ENCODE assay signal across 1 cellular context in the genomic region with DNA sequence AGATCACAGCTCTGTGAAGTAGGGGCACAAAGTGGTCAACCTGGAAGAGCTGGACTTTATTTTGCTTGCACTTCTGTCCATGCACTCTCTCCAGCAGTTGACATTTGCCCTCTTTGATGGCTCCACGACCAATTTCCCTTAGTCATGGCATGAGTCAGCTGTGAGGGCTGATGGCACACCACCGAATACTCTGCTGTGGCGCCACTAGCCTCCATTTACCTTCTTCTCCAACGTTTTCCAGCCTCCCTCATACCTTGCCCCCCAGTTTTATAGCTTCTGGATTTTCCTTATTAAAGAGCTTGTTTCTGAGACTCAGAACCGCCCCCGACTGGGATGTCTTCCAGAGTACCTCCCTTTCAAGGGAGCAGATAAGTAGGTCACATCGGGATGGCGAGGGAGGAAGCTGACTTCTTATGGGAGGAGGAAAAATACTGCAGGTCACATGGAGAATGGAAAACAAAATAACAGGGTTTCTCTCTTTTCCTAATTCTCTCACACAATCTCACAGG.
A peak's percentile ranks its signal among the peaks of the same experiment; 100 is the strongest.
TF ChIP-seq lines count a peak whose summit lies in the region.

No MANE protein-coding gene starts in this region.

TF ChIP-seq in HepG2, 621 proteins besides CTCF, POLR2A, EP300 and RAD21 (continued from another document and continues in another):
- TF ChIP-seq, protein P1, sequence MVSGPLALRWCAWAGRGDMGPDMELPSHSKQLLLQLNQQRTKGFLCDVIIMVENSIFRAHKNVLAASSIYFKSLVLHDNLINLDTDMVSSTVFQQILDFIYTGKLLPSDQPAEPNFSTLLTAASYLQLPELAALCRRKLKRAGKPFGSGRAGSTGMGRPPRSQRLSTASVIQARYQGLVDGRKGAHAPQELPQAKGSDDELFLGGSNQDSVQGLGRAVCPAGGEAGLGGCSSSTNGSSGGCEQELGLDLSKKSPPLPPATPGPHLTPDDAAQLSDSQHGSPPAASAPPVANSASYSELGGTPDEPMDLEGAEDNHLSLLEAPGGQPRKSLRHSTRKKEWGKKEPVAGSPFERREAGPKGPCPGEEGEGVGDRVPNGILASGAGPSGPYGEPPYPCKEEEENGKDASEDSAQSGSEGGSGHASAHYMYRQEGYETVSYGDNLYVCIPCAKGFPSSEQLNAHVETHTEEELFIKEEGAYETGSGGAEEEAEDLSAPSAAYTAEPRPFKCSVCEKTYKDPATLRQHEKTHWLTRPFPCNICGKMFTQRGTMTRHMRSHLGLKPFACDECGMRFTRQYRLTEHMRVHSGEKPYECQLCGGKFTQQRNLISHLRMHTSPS (CRISPR knock-in tag; IDR thresholded peaks at IDR 0.05; ENCODE audit: low read depth): no peak
- TF ChIP-seq POLR2AphosphoS2 (IDR thresholded peaks at IDR 0.05; ENCODE audit: low read depth, low read length) (no peak), FLYWCH1 (CRISPR knock-in tag; IDR thresholded peaks at IDR 0.05) (no peak), REL (CRISPR knock-in tag; conservative IDR thresholded peaks at IDR 0.05) (no peak), NFIC (IDR thresholded peaks at IDR 0.05; ENCODE audit: low read length) (no peak), MYNN (CRISPR knock-in tag; IDR thresholded peaks at IDR 0.05; ENCODE audit: low read depth) (no peak), TRIM24 (CRISPR knock-in tag; IDR thresholded peaks at IDR 0.05) (no peak), MATR3 (CRISPR knock-in tag; IDR thresholded peaks at IDR 0.05) (no peak), ERF (CRISPR knock-in tag; IDR thresholded peaks at IDR 0.05) (0 out of 2 replicates have a peak, but pooled peaks have one; percentile 21), RFXAP (CRISPR knock-in tag; IDR thresholded peaks at IDR 0.05; ENCODE audit: borderline replicate concordance) (no peak)
- TF ChIP-seq, protein P2, sequence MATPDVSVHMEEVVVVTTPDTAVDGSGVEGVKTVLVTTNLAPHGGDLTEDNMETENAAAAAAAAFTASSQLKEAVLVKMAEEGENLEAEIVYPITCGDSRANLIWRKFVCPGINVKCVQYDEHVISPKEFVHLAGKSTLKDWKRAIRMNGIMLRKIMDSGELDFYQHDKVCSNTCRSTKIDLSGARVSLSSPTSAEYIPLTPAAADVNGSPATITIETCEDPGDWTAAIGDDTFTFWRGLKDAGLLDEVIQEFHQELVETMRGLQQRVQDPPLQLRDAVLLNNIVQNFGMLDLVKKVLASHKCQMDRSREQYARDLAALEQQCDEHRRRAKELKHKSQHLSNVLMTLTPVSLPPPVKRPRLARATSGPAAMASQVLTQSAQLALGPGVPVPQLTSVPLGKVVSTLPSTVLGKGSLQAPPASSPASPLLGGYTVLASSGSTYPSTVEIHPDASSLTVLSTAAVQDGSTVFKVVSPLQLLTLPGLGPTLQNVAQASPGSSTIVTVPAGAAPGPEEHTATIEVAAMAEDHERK (CRISPR knock-in tag; IDR thresholded peaks at IDR 0.05; ENCODE audit: low read depth): no peak
- TF ChIP-seq, protein P3, sequence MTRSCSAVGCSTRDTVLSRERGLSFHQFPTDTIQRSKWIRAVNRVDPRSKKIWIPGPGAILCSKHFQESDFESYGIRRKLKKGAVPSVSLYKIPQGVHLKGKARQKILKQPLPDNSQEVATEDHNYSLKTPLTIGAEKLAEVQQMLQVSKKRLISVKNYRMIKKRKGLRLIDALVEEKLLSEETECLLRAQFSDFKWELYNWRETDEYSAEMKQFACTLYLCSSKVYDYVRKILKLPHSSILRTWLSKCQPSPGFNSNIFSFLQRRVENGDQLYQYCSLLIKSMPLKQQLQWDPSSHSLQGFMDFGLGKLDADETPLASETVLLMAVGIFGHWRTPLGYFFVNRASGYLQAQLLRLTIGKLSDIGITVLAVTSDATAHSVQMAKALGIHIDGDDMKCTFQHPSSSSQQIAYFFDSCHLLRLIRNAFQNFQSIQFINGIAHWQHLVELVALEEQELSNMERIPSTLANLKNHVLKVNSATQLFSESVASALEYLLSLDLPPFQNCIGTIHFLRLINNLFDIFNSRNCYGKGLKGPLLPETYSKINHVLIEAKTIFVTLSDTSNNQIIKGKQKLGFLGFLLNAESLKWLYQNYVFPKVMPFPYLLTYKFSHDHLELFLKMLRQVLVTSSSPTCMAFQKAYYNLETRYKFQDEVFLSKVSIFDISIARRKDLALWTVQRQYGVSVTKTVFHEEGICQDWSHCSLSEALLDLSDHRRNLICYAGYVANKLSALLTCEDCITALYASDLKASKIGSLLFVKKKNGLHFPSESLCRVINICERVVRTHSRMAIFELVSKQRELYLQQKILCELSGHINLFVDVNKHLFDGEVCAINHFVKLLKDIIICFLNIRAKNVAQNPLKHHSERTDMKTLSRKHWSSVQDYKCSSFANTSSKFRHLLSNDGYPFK (CRISPR knock-in tag; IDR thresholded peaks at IDR 0.05; ENCODE audit: borderline replicate concordance): no peak
- TF ChIP-seq, protein P4, sequence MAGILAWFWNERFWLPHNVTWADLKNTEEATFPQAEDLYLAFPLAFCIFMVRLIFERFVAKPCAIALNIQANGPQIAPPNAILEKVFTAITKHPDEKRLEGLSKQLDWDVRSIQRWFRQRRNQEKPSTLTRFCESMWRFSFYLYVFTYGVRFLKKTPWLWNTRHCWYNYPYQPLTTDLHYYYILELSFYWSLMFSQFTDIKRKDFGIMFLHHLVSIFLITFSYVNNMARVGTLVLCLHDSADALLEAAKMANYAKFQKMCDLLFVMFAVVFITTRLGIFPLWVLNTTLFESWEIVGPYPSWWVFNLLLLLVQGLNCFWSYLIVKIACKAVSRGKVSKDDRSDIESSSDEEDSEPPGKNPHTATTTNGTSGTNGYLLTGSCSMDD (CRISPR knock-in tag; IDR thresholded peaks at IDR 0.05): no peak
- TF ChIP-seq, protein P5, sequence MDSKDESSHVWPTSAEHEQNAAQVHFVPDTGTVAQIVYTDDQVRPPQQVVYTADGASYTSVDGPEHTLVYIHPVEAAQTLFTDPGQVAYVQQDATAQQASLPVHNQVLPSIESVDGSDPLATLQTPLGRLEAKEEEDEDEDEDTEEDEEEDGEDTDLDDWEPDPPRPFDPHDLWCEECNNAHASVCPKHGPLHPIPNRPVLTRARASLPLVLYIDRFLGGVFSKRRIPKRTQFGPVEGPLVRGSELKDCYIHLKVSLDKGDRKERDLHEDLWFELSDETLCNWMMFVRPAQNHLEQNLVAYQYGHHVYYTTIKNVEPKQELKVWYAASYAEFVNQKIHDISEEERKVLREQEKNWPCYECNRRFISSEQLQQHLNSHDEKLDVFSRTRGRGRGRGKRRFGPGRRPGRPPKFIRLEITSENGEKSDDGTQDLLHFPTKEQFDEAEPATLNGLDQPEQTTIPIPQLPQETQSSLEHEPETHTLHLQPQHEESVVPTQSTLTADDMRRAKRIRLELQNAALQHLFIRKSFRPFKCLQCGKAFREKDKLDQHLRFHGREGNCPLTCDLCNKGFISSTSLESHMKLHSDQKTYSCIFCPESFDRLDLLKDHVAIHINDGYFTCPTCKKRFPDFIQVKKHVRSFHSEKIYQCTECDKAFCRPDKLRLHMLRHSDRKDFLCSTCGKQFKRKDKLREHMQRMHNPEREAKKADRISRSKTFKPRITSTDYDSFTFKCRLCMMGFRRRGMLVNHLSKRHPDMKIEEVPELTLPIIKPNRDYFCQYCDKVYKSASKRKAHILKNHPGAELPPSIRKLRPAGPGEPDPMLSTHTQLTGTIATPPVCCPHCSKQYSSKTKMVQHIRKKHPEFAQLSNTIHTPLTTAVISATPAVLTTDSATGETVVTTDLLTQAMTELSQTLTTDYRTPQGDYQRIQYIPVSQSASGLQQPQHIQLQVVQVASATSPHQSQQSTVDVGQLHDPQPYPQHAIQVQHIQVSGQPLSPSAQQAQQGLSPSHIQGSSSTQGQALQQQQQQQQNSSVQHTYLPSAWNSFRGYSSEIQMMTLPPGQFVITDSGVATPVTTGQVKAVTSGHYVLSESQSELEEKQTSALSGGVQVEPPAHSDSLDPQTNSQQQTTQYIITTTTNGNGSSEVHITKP (CRISPR knock-in tag; IDR thresholded peaks at IDR 0.05; ENCODE audit: low read depth): no peak
- TF ChIP-seq, protein P6, sequence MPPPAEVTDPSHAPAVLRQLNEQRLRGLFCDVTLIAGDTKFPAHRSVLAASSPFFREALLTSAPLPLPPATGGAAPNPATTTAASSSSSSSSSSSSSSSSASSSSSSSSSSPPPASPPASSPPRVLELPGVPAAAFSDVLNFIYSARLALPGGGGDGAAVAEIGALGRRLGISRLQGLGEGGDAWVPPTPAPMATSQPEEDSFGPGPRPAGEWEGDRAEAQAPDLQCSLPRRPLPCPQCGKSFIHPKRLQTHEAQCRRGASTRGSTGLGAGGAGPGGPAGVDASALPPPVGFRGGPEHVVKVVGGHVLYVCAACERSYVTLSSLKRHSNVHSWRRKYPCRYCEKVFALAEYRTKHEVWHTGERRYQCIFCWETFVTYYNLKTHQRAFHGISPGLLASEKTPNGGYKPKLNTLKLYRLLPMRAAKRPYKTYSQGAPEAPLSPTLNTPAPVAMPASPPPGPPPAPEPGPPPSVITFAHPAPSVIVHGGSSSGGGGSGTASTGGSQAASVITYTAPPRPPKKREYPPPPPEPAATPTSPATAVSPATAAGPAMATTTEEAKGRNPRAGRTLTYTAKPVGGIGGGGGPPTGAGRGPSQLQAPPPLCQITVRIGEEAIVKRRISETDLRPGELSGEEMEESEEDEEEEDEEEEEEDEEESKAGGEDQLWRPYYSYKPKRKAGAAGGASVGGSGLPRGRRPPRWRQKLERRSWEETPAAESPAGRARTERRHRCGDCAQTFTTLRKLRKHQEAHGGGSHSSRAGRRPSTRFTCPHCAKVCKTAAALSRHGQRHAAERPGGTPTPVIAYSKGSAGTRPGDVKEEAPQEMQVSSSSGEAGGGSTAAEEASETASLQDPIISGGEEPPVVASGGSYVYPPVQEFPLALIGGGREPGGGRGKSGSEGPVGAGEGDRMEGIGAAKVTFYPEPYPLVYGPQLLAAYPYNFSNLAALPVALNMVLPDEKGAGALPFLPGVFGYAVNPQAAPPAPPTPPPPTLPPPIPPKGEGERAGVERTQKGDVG (CRISPR knock-in tag; IDR thresholded peaks at IDR 0.05; ENCODE audit: borderline replicate concordance): no peak
- TF ChIP-seq, protein P7, sequence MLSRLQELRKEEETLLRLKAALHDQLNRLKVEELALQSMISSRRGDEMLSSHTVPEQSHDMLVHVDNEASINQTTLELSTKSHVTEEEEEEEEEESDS (CRISPR knock-in tag; IDR thresholded peaks at IDR 0.05; ENCODE audit: borderline replicate concordance): no peak
- TF ChIP-seq, protein P8, sequence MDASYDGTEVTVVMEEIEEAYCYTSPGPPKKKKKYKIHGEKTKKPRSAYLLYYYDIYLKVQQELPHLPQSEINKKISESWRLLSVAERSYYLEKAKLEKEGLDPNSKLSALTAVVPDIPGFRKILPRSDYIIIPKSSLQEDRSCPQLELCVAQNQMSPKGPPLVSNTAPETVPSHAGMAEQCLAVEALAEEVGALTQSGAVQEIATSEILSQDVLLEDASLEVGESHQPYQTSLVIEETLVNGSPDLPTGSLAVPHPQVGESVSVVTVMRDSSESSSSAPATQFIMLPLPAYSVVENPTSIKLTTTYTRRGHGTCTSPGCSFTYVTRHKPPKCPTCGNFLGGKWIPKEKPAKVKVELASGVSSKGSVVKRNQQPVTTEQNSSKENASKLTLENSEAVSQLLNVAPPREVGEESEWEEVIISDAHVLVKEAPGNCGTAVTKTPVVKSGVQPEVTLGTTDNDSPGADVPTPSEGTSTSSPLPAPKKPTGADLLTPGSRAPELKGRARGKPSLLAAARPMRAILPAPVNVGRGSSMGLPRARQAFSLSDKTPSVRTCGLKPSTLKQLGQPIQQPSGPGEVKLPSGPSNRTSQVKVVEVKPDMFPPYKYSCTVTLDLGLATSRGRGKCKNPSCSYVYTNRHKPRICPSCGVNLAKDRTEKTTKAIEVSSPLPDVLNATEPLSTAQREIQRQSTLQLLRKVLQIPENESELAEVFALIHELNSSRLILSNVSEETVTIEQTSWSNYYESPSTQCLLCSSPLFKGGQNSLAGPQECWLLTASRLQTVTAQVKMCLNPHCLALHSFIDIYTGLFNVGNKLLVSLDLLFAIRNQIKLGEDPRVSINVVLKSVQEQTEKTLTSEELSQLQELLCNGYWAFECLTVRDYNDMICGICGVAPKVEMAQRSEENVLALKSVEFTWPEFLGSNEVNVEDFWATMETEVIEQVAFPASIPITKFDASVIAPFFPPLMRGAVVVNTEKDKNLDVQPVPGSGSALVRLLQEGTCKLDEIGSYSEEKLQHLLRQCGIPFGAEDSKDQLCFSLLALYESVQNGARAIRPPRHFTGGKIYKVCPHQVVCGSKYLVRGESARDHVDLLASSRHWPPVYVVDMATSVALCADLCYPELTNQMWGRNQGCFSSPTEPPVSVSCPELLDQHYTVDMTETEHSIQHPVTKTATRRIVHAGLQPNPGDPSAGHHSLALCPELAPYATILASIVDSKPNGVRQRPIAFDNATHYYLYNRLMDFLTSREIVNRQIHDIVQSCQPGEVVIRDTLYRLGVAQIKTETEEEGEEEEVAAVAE (CRISPR knock-in tag; IDR thresholded peaks at IDR 0.05; ENCODE audit: borderline replicate concordance): no peak
- TF ChIP-seq, protein P9, sequence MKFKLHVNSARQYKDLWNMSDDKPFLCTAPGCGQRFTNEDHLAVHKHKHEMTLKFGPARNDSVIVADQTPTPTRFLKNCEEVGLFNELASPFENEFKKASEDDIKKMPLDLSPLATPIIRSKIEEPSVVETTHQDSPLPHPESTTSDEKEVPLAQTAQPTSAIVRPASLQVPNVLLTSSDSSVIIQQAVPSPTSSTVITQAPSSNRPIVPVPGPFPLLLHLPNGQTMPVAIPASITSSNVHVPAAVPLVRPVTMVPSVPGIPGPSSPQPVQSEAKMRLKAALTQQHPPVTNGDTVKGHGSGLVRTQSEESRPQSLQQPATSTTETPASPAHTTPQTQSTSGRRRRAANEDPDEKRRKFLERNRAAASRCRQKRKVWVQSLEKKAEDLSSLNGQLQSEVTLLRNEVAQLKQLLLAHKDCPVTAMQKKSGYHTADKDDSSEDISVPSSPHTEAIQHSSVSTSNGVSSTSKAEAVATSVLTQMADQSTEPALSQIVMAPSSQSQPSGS (CRISPR knock-in tag; IDR thresholded peaks at IDR 0.05): 0 out of 2 replicates have a peak, but pooled peaks have one; percentile 7
- TF ChIP-seq, protein P10, sequence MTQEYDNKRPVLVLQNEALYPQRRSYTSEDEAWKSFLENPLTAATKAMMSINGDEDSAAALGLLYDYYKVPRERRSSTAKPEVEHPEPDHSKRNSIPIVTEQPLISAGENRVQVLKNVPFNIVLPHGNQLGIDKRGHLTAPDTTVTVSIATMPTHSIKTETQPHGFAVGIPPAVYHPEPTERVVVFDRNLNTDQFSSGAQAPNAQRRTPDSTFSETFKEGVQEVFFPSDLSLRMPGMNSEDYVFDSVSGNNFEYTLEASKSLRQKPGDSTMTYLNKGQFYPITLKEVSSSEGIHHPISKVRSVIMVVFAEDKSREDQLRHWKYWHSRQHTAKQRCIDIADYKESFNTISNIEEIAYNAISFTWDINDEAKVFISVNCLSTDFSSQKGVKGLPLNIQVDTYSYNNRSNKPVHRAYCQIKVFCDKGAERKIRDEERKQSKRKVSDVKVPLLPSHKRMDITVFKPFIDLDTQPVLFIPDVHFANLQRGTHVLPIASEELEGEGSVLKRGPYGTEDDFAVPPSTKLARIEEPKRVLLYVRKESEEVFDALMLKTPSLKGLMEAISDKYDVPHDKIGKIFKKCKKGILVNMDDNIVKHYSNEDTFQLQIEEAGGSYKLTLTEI (CRISPR knock-in tag; conservative IDR thresholded peaks at IDR 0.05): no peak
- TF ChIP-seq, protein P11, sequence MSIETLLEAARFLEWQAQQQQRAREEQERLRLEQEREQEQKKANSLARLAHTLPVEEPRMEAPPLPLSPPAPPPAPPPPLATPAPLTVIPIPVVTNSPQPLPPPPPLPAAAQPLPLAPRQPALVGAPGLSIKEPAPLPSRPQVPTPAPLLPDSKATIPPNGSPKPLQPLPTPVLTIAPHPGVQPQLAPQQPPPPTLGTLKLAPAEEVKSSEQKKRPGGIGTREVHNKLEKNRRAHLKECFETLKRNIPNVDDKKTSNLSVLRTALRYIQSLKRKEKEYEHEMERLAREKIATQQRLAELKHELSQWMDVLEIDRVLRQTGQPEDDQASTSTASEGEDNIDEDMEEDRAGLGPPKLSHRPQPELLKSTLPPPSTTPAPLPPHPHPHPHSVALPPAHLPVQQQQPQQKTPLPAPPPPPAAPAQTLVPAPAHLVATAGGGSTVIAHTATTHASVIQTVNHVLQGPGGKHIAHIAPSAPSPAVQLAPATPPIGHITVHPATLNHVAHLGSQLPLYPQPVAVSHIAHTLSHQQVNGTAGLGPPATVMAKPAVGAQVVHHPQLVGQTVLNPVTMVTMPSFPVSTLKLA (IDR thresholded peaks at IDR 0.05): 0 out of 2 replicates have a peak, but pooled peaks have one; percentile 13
